1 cellular context compared by ENCODE assay signal in the genomic region with DNA sequence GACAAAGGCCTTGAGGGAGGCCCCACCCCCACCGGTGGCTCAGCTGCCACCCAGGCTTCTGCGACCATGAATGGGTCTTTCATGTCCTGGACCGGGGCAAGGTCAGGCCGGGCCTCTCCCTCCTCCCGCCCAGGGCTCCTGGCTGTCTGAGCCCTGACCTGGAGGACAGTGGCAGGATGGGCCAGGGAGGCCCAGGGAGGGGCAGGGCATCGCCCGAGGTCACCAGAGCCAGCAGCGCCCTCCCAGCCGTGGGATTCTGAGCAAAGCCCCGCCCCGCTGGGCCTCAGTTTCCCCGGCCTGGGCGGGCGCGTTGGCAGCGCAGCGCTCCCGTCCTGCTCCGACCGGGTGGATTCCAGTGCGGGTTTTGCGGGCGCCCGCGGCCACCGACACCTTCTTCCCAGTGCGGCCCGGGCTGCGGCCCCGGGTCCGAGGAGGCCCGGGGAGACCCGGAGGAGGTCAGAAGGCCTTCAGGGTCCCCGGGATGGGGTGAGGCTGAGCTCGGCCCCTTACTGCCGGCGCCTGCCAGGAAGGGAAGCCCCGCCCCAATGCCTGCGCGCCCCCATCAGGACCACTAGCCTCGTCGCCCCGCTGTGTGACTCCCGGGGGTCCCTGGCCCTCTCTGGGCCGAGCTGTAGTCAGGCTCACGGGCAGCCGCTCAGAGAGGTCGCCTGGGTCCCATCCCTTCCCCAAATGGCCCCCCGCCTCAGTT.
TF ChIP-seq lines count a peak whose summit lies in the region.

No MANE protein-coding gene starts in this region.

TF ChIP-seq in H1, 55 proteins besides CTCF, POLR2A, EP300 and RAD21:
- TF ChIP-seq NANOG (IDR thresholded peaks at IDR 0.05; ENCODE audit: insufficient read depth, low read depth, low read length, poor library complexity, severe bottlenecking): peak; percentile 1
- TF ChIP-seq PHF8 (conservative IDR thresholded peaks at IDR 0.05; ENCODE audit: low read depth, low read length): no peak
- peak; percentile 99 for TF ChIP-seq KDM1A (IDR thresholded peaks at IDR 0.05; ENCODE audit: borderline replicate concordance, low read length)
- TF ChIP-seq YY1 (IDR thresholded peaks at IDR 0.05; ENCODE audit: low read depth, low read length): 0 out of 2 replicates have a peak, but pooled peaks have one; percentile 20
- no peak for TF ChIP-seq MAFK (IDR thresholded peaks at IDR 0.05; ENCODE audit: low read depth, low read length)
- no peak for TF ChIP-seq CTBP2 (IDR thresholded peaks at IDR 0.05; ENCODE audit: borderline replicate concordance, insufficient read depth, insufficient read length, low read length)
- TF ChIP-seq BCL11A (IDR thresholded peaks at IDR 0.05; ENCODE audit: low read depth in 2 of 2, low read length in 2 of 2): no peak
- no peak for TF ChIP-seq TBP (IDR thresholded peaks at IDR 0.05; ENCODE audit: low read depth, low read length)
- TF ChIP-seq JUN (IDR thresholded peaks at IDR 0.05; ENCODE audit: low read depth, low read length): no peak
- peak; percentile 63; the same call in 1 of the 2 replicates for TF ChIP-seq EGR1 (IDR thresholded peaks at IDR 0.05; ENCODE audit: borderline replicate concordance, low read depth, low read length)
- TF ChIP-seq RBBP5 (IDR thresholded peaks at IDR 0.05; ENCODE audit: borderline replicate concordance, low read depth, low read length): no peak
- TF ChIP-seq RFX5 (IDR thresholded peaks at IDR 0.05; ENCODE audit: borderline replicate concordance, low read depth, low read length): no peak
- no peak for TF ChIP-seq ATF3 (IDR thresholded peaks at IDR 0.05; ENCODE audit: insufficient read depth, low read depth, low read length)
- TF ChIP-seq ASH2L (IDR thresholded peaks at IDR 0.05; ENCODE audit: low read length): peak; percentile 46
- no peak for TF ChIP-seq BRCA1 (IDR thresholded peaks at IDR 0.05; ENCODE audit: low read depth, low read length)
- TF ChIP-seq HDAC6 (IDR thresholded peaks at IDR 0.05; ENCODE audit: low read depth, low read length): no peak
- TF ChIP-seq SP4 (IDR thresholded peaks at IDR 0.05; ENCODE audit: low read length): 0 out of 2 replicates have a peak, but pooled peaks have one; percentile 22
- TF ChIP-seq HDAC2 (IDR thresholded peaks at IDR 0.05; ENCODE audit: borderline replicate concordance in 1 of 2, low read depth in 2 of 2, low read length in 2 of 2): peak in 1 of 2 experiments; percentile 85; a peak in 1 of 4 replicates
- TF ChIP-seq MAX (IDR thresholded peaks at IDR 0.05): peak; percentile 27; the same call in 1 of the 2 replicates
- TF ChIP-seq SUZ12 (IDR thresholded peaks at IDR 0.05; ENCODE audit: low read length): no peak
- no peak for TF ChIP-seq EZH2 (IDR thresholded peaks at IDR 0.05; ENCODE audit: low read depth, low read length, severe bottlenecking)
- TF ChIP-seq SIN3A (conservative IDR thresholded peaks at IDR 0.05 in 1 of 2, IDR thresholded peaks at IDR 0.05 in 1 of 2; ENCODE audit: low read depth in 1 of 2, low read length in 2 of 2): peak in 1 of 2 experiments; percentile 16; a peak in 1 of 4 replicates
- no peak for TF ChIP-seq SIRT6 (IDR thresholded peaks at IDR 0.05; ENCODE audit: low read length)
- TF ChIP-seq KDM5A (IDR thresholded peaks at IDR 0.05; ENCODE audit: low read length): no peak
- TF ChIP-seq RXRA (IDR thresholded peaks at IDR 0.05; ENCODE audit: insufficient read depth, low read depth, low read length): no peak
- peak; percentile 13 for TF ChIP-seq KDM4A (IDR thresholded peaks at IDR 0.05; ENCODE audit: low read depth, low read length, severe bottlenecking)
- no peak for TF ChIP-seq CBX8 (IDR thresholded peaks at IDR 0.05; ENCODE audit: borderline replicate concordance, low read depth, low read length)
- peak; percentile 51; the same call in 1 of the 2 replicates for TF ChIP-seq GABPA (IDR thresholded peaks at IDR 0.05; ENCODE audit: borderline replicate concordance, insufficient read depth, low read length)
- no peak for TF ChIP-seq BACH1 (IDR thresholded peaks at IDR 0.05; ENCODE audit: low read length)
- TF ChIP-seq POLR2AphosphoS5 (IDR thresholded peaks at IDR 0.05; ENCODE audit: low read depth, low read length): no peak
- TF ChIP-seq TAF1 (IDR thresholded peaks at IDR 0.05; ENCODE audit: low read depth, low read length): 0 out of 2 replicates have a peak, but pooled peaks have one; percentile 35
- TF ChIP-seq SP1 (IDR thresholded peaks at IDR 0.05; ENCODE audit: low read depth, low read length): peak; percentile 90
- TF ChIP-seq FOSL1 (IDR thresholded peaks at IDR 0.05; ENCODE audit: insufficient read depth, low read depth, low read length): no peak
- TF ChIP-seq E2F6 (IDR thresholded peaks at IDR 0.05): no peak
- TF ChIP-seq GTF2F1 (IDR thresholded peaks at IDR 0.05; ENCODE audit: borderline replicate concordance, low read depth, low read length): no peak
